21 cellular contexts compared by ENCODE assay signal in the genomic region with DNA sequence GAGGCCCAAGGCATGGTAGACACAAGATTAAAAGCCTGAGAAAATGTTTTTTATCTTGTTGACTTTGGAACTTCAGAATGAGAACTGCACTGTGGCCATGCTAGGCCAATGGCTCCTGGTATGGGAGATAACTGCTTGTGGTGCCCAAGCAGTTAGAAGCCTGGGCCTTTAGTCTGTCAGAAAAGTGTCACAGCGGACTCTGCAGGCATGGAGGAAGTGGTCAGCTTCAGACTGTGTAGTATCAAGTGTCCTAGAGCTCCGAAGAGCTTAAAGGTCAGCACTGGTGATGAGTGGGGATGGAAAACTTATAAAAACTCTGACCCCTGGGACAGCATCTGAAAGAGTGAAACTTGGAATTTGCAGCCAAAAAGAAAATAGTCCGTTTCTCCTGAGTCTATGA. TPM values are rescaled to one million over a fixed set of nuclear protein-coding genes. Genes with fewer than 3 reads are reported as not detected.
DNase-seq lines count a peak whose midpoint lies in the region; ATAC-seq, FAIRE-seq and TF ChIP-seq lines count a peak whose summit lies in the region.
"Had no signal": no experiment of that assay in that cellular context is flagged by ENCODE, and none has a peak within 500 bp of the region (broad histone marks: within the 10 kb centered on the region; RNA-seq: fewer than 3 reads in every experiment).

No MANE protein-coding gene starts in this region.

- no peak for FAIRE-seq in pancreas (lab: Jason Lieb, UNC)
- FAIRE-seq: G401.6 had no signal

- H3K4me3 ChIP-seq in muscle layer of colon (ENCODE audit: low read depth in 1 of 2, low read length in 2 of 2) = peak overlapping the region in 1 of 2 donors; percentile 4
- H3K4me3 ChIP-seq in tibial artery = no peak overlapping the region
- no peak overlapping the region for H3K4me3 ChIP-seq in pancreas
- H3K4me3 ChIP-seq: neural progenitor cell had no signal

- no peak overlapping the region for H3K4me3 Mint-ChIP-seq in brain
- no peak overlapping the region for H3K4me3 Mint-ChIP-seq in natural killer cell treated with Interleukin-12 subunit alpha and Interleukin-12 subunit beta and Interleukin-15 and Interleukin-18, amount 100 ng/mL, for 72 hours
- no peak overlapping the region for H3K4me3 Mint-ChIP-seq in activated CD4-positive, alpha-beta memory T cell treated with anti-CD3 and anti-CD28 coated beads, Interleukin-2, amount 10 ng/mL, durations not matched to agents 7 days and 5 days
- H3K4me3 Mint-ChIP-seq: activated B cell treated with CpG ODN at 0.5 μM for 24 hours; activated CD8-positive, alpha-beta T cell treated with anti-CD3 and anti-CD28 coated beads for 36 hours; activated T-cell treated with anti-CD3 and anti-CD28 coated beads, Interleukin-2, amount 50 U/mL, for 24 hours; H9; neural progenitor cell had no signal

- ATAC-seq in natural killer cell treated with Interleukin-12 subunit alpha and Interleukin-12 subunit beta and Interleukin-15 and Interleukin-18, amount 100 ng/mL, for 72 hours = no peak
- ATAC-seq in pancreas = no peak
- ATAC-seq: activated CD8-positive, alpha-beta T cell treated with anti-CD3 and anti-CD28 coated beads for 36 hours; stimulated activated naive CD8-positive, alpha-beta T cell treated with anti-CD3 and anti-CD28 coated beads, Interleukin-15, Interleukin-2, amounts not matched to agents 100 U/mL and 50 U/mL, for 24 hours had no signal

- H3K4me1 ChIP-seq in muscle layer of colon (ENCODE audit: insufficient read depth, low read length) = peaks cover 67% of the 10 kb centered on the region
- peaks cover 0 to 74% (median 58%) of the 10 kb centered on the region in 4 donors for H3K4me1 ChIP-seq in tibial artery
- H3K4me1 ChIP-seq in pancreas = peaks cover 46 to 51% (median 49%) of the 10 kb centered on the region in 3 donors
- H3K4me1 ChIP-seq: neural progenitor cell had no signal

- intact Hi-C loops in tibial artery (cut with DNase I; ENCODE audit: low total_unique reads) (loop anchor here (10.0 kb wide), 2 partner anchors 389 to 711 kb away; a partner anchor contains a TSS), pancreas (cut with DNase I) (no loop called here)

- peak overlapping the region; percentile 7 for H3K27ac ChIP-seq in KOPT-K1 (ENCODE audit: low read depth, low read length, poor library complexity, severe bottlenecking)
- peak overlapping the region; percentile 94 for H3K27ac ChIP-seq in muscle layer of colon (ENCODE audit: low read depth, low read length)
- peak overlapping the region; percentile 99 for H3K27ac ChIP-seq in tibial artery
- no peak overlapping the region for H3K27ac ChIP-seq in pancreas
- H3K27ac ChIP-seq: neural progenitor cell had no signal

- no peaks in the 10 kb centered on the region for H3K9me3 Mint-ChIP-seq in brain
- no peaks in the 10 kb centered on the region for H3K9me3 Mint-ChIP-seq in natural killer cell treated with Interleukin-12 subunit alpha and Interleukin-12 subunit beta and Interleukin-15 and Interleukin-18, amount 100 ng/mL, for 72 hours
- no peaks in the 10 kb centered on the region for H3K9me3 Mint-ChIP-seq in activated CD4-positive, alpha-beta memory T cell treated with anti-CD3 and anti-CD28 coated beads, Interleukin-2, amount 10 ng/mL, durations not matched to agents 7 days and 5 days
- H3K9me3 Mint-ChIP-seq: activated B cell treated with CpG ODN at 0.5 μM for 24 hours; activated CD8-positive, alpha-beta T cell treated with anti-CD3 and anti-CD28 coated beads for 36 hours; activated T-cell treated with anti-CD3 and anti-CD28 coated beads, Interleukin-2, amount 50 U/mL, for 24 hours; H9; neural progenitor cell had no signal

- 42 to 48% methylated on average over 3 of the region's 3 CpGs for WGBS in pancreas, 2 donors

- H3K4me1 Mint-ChIP-seq in brain = peaks cover 42% of the 10 kb centered on the region
- peaks cover 34 to 39% of the 10 kb centered on the region in 2 donors for H3K4me1 Mint-ChIP-seq in natural killer cell treated with Interleukin-12 subunit alpha and Interleukin-12 subunit beta and Interleukin-15 and Interleukin-18, amount 100 ng/mL, for 72 hours (ENCODE audit: low read depth in 2 of 2)
- H3K4me1 Mint-ChIP-seq in activated CD4-positive, alpha-beta memory T cell treated with anti-CD3 and anti-CD28 coated beads, Interleukin-2, amount 10 ng/mL, durations not matched to agents 7 days and 5 days = peaks cover 72% of the 10 kb centered on the region

- no peaks in the 10 kb centered on the region for H3K27me3 Mint-ChIP-seq in brain
- H3K27me3 Mint-ChIP-seq in natural killer cell treated with Interleukin-12 subunit alpha and Interleukin-12 subunit beta and Interleukin-15 and Interleukin-18, amount 100 ng/mL, for 72 hours = no peaks in the 10 kb centered on the region
- H3K27me3 Mint-ChIP-seq in activated CD4-positive, alpha-beta memory T cell treated with anti-CD3 and anti-CD28 coated beads, Interleukin-2, amount 10 ng/mL, durations not matched to agents 7 days and 5 days = no peaks in the 10 kb centered on the region
- H3K27me3 Mint-ChIP-seq: activated B cell treated with CpG ODN at 0.5 μM for 24 hours; activated CD8-positive, alpha-beta T cell treated with anti-CD3 and anti-CD28 coated beads for 36 hours; activated T-cell treated with anti-CD3 and anti-CD28 coated beads, Interleukin-2, amount 50 U/mL, for 24 hours had no signal

- peaks cover 15% of the 10 kb centered on the region for H3K36me3 Mint-ChIP-seq in brain
- peaks cover 6% of the 10 kb centered on the region for H3K36me3 Mint-ChIP-seq in natural killer cell treated with Interleukin-12 subunit alpha and Interleukin-12 subunit beta and Interleukin-15 and Interleukin-18, amount 100 ng/mL, for 72 hours
- peaks cover 88% of the 10 kb centered on the region for H3K36me3 Mint-ChIP-seq in activated CD4-positive, alpha-beta memory T cell treated with anti-CD3 and anti-CD28 coated beads, Interleukin-2, amount 10 ng/mL, durations not matched to agents 7 days and 5 days (ENCODE audit: low read depth)

- H3K9me3 ChIP-seq in KOPT-K1 (ENCODE audit: insufficient read depth, low read length, poor library complexity, severe bottlenecking) = no peaks in the 10 kb centered on the region
- no peaks in the 10 kb centered on the region for H3K9me3 ChIP-seq in muscle layer of colon (ENCODE audit: low read length)
- H3K9me3 ChIP-seq in tibial artery = no peaks in the 10 kb centered on the region
- no peaks in the 10 kb centered on the region for H3K9me3 ChIP-seq in pancreas

- no peak for TF ChIP-seq CTCF in brain (conservative IDR thresholded peaks at IDR 0.05)
- TF ChIP-seq CTCF in tibial artery (IDR thresholded peaks at IDR 0.05) = no peak
- no peak for TF ChIP-seq CTCF in pancreas (IDR thresholded peaks at IDR 0.05)

- peaks cover 73% of the 10 kb centered on the region for H3K36me3 ChIP-seq in KOPT-K1 (ENCODE audit: insufficient read depth, low read length)
- peaks cover 51% of the 10 kb centered on the region for H3K36me3 ChIP-seq in muscle layer of colon (ENCODE audit: insufficient read depth, low read length)
- peaks cover 44 to 59% (median 57%) of the 10 kb centered on the region in 3 donors for H3K36me3 ChIP-seq in tibial artery
- H3K36me3 ChIP-seq in pancreas = peaks cover 0 to 32% (median 0%) of the 10 kb centered on the region in 3 donors

- H3K27me3 ChIP-seq in muscle layer of colon (ENCODE audit: control insufficient read depth in 1 of 2, insufficient read depth in 2 of 2, low read length in 2 of 2) (no peaks in the 10 kb centered on the region), tibial artery (no peaks in the 10 kb centered on the region), pancreas (no peaks in the 10 kb centered on the region)
- H3K27me3 ChIP-seq: neural progenitor cell had no signal

- no peak overlapping the region for H3K9ac ChIP-seq in muscle layer of colon (ENCODE audit: low read length)
- H3K9ac ChIP-seq: neural progenitor cell had no signal

- H3K27ac Mint-ChIP-seq in brain = peak overlapping the region in 3 of 5 experiments; percentile 40 to 86 (median 53)
- H3K27ac Mint-ChIP-seq in natural killer cell treated with Interleukin-12 subunit alpha and Interleukin-12 subunit beta and Interleukin-15 and Interleukin-18, amount 100 ng/mL, for 72 hours = no peak overlapping the region
- H3K27ac Mint-ChIP-seq in activated CD4-positive, alpha-beta memory T cell treated with anti-CD3 and anti-CD28 coated beads, Interleukin-2, amount 10 ng/mL, durations not matched to agents 7 days and 5 days = no peak overlapping the region
- H3K27ac Mint-ChIP-seq: activated B cell treated with CpG ODN at 0.5 μM for 24 hours; activated CD8-positive, alpha-beta T cell treated with anti-CD3 and anti-CD28 coated beads for 36 hours; activated T-cell treated with anti-CD3 and anti-CD28 coated beads, Interleukin-2, amount 50 U/mL, for 24 hours; neural progenitor cell had no signal

- POLR2A ChIA-PET in activated CD4-positive, alpha-beta memory T cell treated with anti-CD3 and anti-CD28 coated beads, Interleukin-2, amount 10 ng/mL, durations not matched to agents 7 days and 5 days (lab: Charles Lee) = interaction anchor here (1.2 to 11.4 kb wide), 2 partner anchors 9 to 15 kb away, joined by 3 to 177 read pairs; a partner anchor contains a TSS

- CTCF ChIA-PET in activated CD4-positive, alpha-beta memory T cell treated with anti-CD3 and anti-CD28 coated beads, Interleukin-2, amount 10 ng/mL, durations not matched to agents 7 days and 5 days (lab: Charles Lee) = interaction anchor here (1.2 kb wide), 1 partner anchor 10 kb away, joined by 3 read pairs; no protein-coding TSS in a partner anchor

- DNase-seq in tibial artery (no peak), pancreas (no peak)
- no peak for DNase-seq in natural killer cell treated with Interleukin-12 subunit alpha and Interleukin-12 subunit beta and Interleukin-15 and Interleukin-18, amount 100 ng/mL, for 72 hours (ENCODE audit: low spot score)
- no peak for DNase-seq in activated CD4-positive, alpha-beta memory T cell treated with anti-CD3 and anti-CD28 coated beads, Interleukin-2, amount 10 ng/mL, durations not matched to agents 7 days and 5 days
- DNase-seq: activated B cell treated with CpG ODN at 0.5 μM for 24 hours; activated CD8-positive, alpha-beta T cell treated with anti-CD3 and anti-CD28 coated beads for 36 hours; activated T-cell treated with anti-CD3 and anti-CD28 coated beads, Interleukin-2, amount 50 U/mL, for 24 hours; AML-193; effector memory CD4-positive, alpha-beta T cell; H9; hypothalamus; KG1; NCI-H524; retina; stimulated activated naive CD8-positive, alpha-beta T cell treated with anti-CD3 and anti-CD28 coated beads, Interleukin-15, Interleukin-2, amounts not matched to agents 100 U/mL and 50 U/mL, for 24 hours had no signal

RNA-seq across cellular contexts. Expression of a gene that starts 11.8 kb away (rescaled TPM):
- polyA plus RNA-seq in brain (ENCODE audit: insufficient read depth, low read depth, low replicate concordance) (5.5 TPM), pancreas (10 to 100 TPM in 1 of 2 donors, 1 to 10 TPM in 1; 9.3 to 10.3 TPM)
- total RNA-seq in natural killer cell treated with Interleukin-12 subunit alpha and Interleukin-12 subunit beta and Interleukin-15 and Interleukin-18, amount 100 ng/mL, for 72 hours = 10 to 100 TPM; 14.6 to 30.3 TPM
- 10 to 100 TPM; 21.7 to 22.6 TPM for total RNA-seq in activated CD4-positive, alpha-beta memory T cell treated with anti-CD3 and anti-CD28 coated beads, Interleukin-2, amount 10 ng/mL, durations not matched to agents 7 days and 5 days
- total RNA-seq in pancreas = 10 to 100 TPM; 13.0 to 25.1 (median 17.2) TPM

RNA-seq across cellular contexts. Expression of a gene that starts 40.6 kb away (rescaled TPM):
- polyA plus RNA-seq in brain (ENCODE audit: insufficient read depth, low read depth, low replicate concordance) (not detected), pancreas (under 1 TPM; 0.23 to 0.35 TPM)
- total RNA-seq in natural killer cell treated with Interleukin-12 subunit alpha and Interleukin-12 subunit beta and Interleukin-15 and Interleukin-18, amount 100 ng/mL, for 72 hours = 1 to 10 TPM; 4.0 to 5.3 TPM
- 10 to 100 TPM; 53.8 to 58.8 TPM for total RNA-seq in activated CD4-positive, alpha-beta memory T cell treated with anti-CD3 and anti-CD28 coated beads, Interleukin-2, amount 10 ng/mL, durations not matched to agents 7 days and 5 days
- under 1 TPM in 5 of 6 donors, not detected in 1; 0.08 to 0.89 (median 0.72) TPM for total RNA-seq in pancreas
- total RNA-seq: activated B cell treated with CpG ODN at 0.5 μM for 24 hours, H9, kidney epithelial cell had no signal

RNA-seq across cellular contexts. Expression of a gene that starts 43.4 kb away (rescaled TPM):
- polyA plus RNA-seq in brain (ENCODE audit: insufficient read depth, low read depth, low replicate concordance) (not detected), pancreas (not detected)
- not detected for total RNA-seq in natural killer cell treated with Interleukin-12 subunit alpha and Interleukin-12 subunit beta and Interleukin-15 and Interleukin-18, amount 100 ng/mL, for 72 hours
- total RNA-seq in activated CD4-positive, alpha-beta memory T cell treated with anti-CD3 and anti-CD28 coated beads, Interleukin-2, amount 10 ng/mL, durations not matched to agents 7 days and 5 days = not detected
- total RNA-seq in pancreas = under 1 TPM in 4 of 6 donors, not detected in 2; 0.04 to 0.31 (median 0.20) TPM
- total RNA-seq: activated B cell treated with CpG ODN at 0.5 μM for 24 hours; activated CD8-positive, alpha-beta T cell treated with anti-CD3 and anti-CD28 coated beads for 36 hours; H9; kidney epithelial cell had no signal

Comparison
In these comparisons a context has a peak if more than half of its experiments do, and no peak if none do; other contexts are left out.
1. H3K27ac ChIP-seq: peak in KOPT-K1 (single experiment), muscle layer of colon (single experiment) and tibial artery (2 of 2); none in pancreas (0 of 4).
2. H3K27ac Mint-ChIP-seq: peak in brain (3 of 5); none in natural killer cell treated with Interleukin-12 subunit alpha and Interleukin-12 subunit beta and Interleukin-15 and Interleukin-18, amount 100 ng/mL, for 72 hours (0 of 2) and activated CD4-positive, alpha-beta memory T cell treated with anti-CD3 and anti-CD28 coated beads, Interleukin-2, amount 10 ng/mL, durations not matched to agents 7 days and 5 days (single experiment).
3. RNA of a gene that starts 40.6 kb away (total RNA-seq): 53.8 to 58.8 TPM in activated CD4-positive, alpha-beta memory T cell treated with anti-CD3 and anti-CD28 coated beads, Interleukin-2, amount 10 ng/mL, durations not matched to agents 7 days and 5 days; 4.0 to 5.3 TPM in natural killer cell treated with Interleukin-12 subunit alpha and Interleukin-12 subunit beta and Interleukin-15 and Interleukin-18, amount 100 ng/mL, for 72 hours and 0.08 to 0.89 TPM in pancreas; every median in the first group is over 4 times any median in the second.